14 cellular contexts compared by ENCODE assay signal in genomic region chr5:31851290-31851689, GRCh38.
DNase-seq lines count a peak whose midpoint lies in the region; ATAC-seq and TF ChIP-seq lines count a peak whose summit lies in the region.
"Had no signal": no experiment of that assay in that cellular context is flagged by ENCODE, and none has a peak within 500 bp of the region (broad histone marks: within the 10 kb centered on the region; RNA-seq: fewer than 3 reads in every experiment).

No MANE protein-coding gene starts in this region.

- H3K36me3 ChIP-seq in A673 (ENCODE audit: insufficient read depth, low read length, poor library complexity, severe bottlenecking) (no peaks in the 10 kb centered on the region), Loucy (ENCODE audit: insufficient read depth, low read length) (no peaks in the 10 kb centered on the region), neural cell (ENCODE audit: insufficient read depth, low read length) (no peaks in the 10 kb centered on the region)

- no peak overlapping the region for H3K4me3 ChIP-seq in A673 (ENCODE audit: low read depth, low read length, poor library complexity, severe bottlenecking)
- peak overlapping the region; percentile 56 for H3K4me3 ChIP-seq in Loucy (ENCODE audit: low read length, poor library complexity, severe bottlenecking)
- no peak overlapping the region for H3K4me3 ChIP-seq in neural cell (ENCODE audit: low read length)
- H3K4me3 ChIP-seq: K562 had no signal

- intact Hi-C loops in A673 (cut with micrococcal nuclease; ENCODE audit: unreplicated experiment), result no loop called here

- CTCF ChIA-PET in A673 (lab: Charles Lee), result no interaction called here

- peak; percentile 67 for TF ChIP-seq EP300 in neural cell (conservative IDR thresholded peaks at IDR 0.05; ENCODE audit: poor library complexity, severe bottlenecking)

- H3K36me3 Mint-ChIP-seq in type B pancreatic cell, result no peaks in the 10 kb centered on the region

- H3K27me3 Mint-ChIP-seq in type B pancreatic cell, result peaks cover 20% of the 10 kb centered on the region

- TF ChIP-seq RAD21 in neural cell (conservative IDR thresholded peaks at IDR 0.05), result no peak

- no peaks in the 10 kb centered on the region for H3K9me3 ChIP-seq in A673 (ENCODE audit: low read depth, low read length, poor library complexity, severe bottlenecking)
- H3K9me3 ChIP-seq in Loucy (ENCODE audit: insufficient read depth, low read depth, low read length), result no peaks in the 10 kb centered on the region
- no peaks in the 10 kb centered on the region for H3K9me3 ChIP-seq in neural cell (ENCODE audit: low read length)

- H3K4me1 Mint-ChIP-seq in type B pancreatic cell (ENCODE audit: unreplicated experiment), result peaks cover 26% of the 10 kb centered on the region

- H3K9me2 ChIP-seq in Loucy (replicated peaks; ENCODE audit: low read depth, low read length), result no peaks in the 10 kb centered on the region
- H3K9me2 ChIP-seq in neural cell (ENCODE audit: insufficient read depth, low read length), result no peaks in the 10 kb centered on the region

- H3K4me2 ChIP-seq in Loucy (ENCODE audit: low read depth, low read length, poor library complexity, severe bottlenecking) (peak overlapping the region; percentile 72), neural cell (ENCODE audit: low read length) (no peak overlapping the region)

- H3K4me1 ChIP-seq in A673 (ENCODE audit: insufficient read depth, low read length, poor library complexity, severe bottlenecking) (peaks cover 24% of the 10 kb centered on the region), Loucy (ENCODE audit: insufficient read depth, low read length, poor library complexity, severe bottlenecking) (peaks cover 46% of the 10 kb centered on the region)

- H3K9me3 Mint-ChIP-seq in type B pancreatic cell, result no peaks in the 10 kb centered on the region
- H3K9me3 Mint-ChIP-seq: CD4-positive, alpha-beta T cell had no signal

- peak overlapping the region; percentile 5; the same call in 1 of the 2 replicates for H2AFZ ChIP-seq in Loucy (ENCODE audit: low read length)
- no peak overlapping the region for H2AFZ ChIP-seq in neural cell (ENCODE audit: low read depth, low read length)

- no peaks in the 10 kb centered on the region for H4K20me1 ChIP-seq in Loucy (ENCODE audit: insufficient read depth, low read length, poor library complexity, severe bottlenecking)
- no peaks in the 10 kb centered on the region for H4K20me1 ChIP-seq in neural cell (ENCODE audit: insufficient read depth)

- POLR2A ChIA-PET in A673 (lab: Charles Lee; ENCODE audit: low non-redundant PET), result no interaction called here

- H3K79me2 ChIP-seq in Loucy (ENCODE audit: insufficient read depth, low read length), result no peaks in the 10 kb centered on the region
- H3K79me2 ChIP-seq in neural cell (replicated peaks; ENCODE audit: insufficient read depth, low read length), result no peaks in the 10 kb centered on the region

- no peak overlapping the region for H3K27ac ChIP-seq in A673 (ENCODE audit: low read depth, low read length, poor library complexity, severe bottlenecking)
- peak overlapping the region; percentile 35 for H3K27ac ChIP-seq in neural cell (ENCODE audit: low read length)
- H3K27ac ChIP-seq: C4-2B had no signal

- peak overlapping the region; percentile 3 for H3K9ac ChIP-seq in Loucy (ENCODE audit: low read depth, low read length, poor library complexity, severe bottlenecking)
- H3K9ac ChIP-seq in neural cell (ENCODE audit: low read length), result no peak overlapping the region

- H3K27ac Mint-ChIP-seq in type B pancreatic cell, result no peak overlapping the region
- H3K27ac Mint-ChIP-seq: CD4-positive, alpha-beta T cell had no signal

- TF ChIP-seq CTCF in A673 (conservative IDR thresholded peaks at IDR 0.05; ENCODE audit: low read depth, low read length) (no peak), Loucy (conservative IDR thresholded peaks at IDR 0.05; ENCODE audit: low read length) (no peak), neural cell (IDR thresholded peaks at IDR 0.05; ENCODE audit: poor library complexity, severe bottlenecking) (no peak), type B pancreatic cell (conservative IDR thresholded peaks at IDR 0.05) (no peak)

- BruUV-seq in A673 (replicated peaks; lab: Mats Ljungman, UMichigan), result no TSS peak

- ATAC-seq in GM18907 (IDR thresholded peaks at IDR 0.05; ENCODE audit: unreplicated experiment) (no peak), HG03520 (IDR thresholded peaks at IDR 0.05; ENCODE audit: unreplicated experiment) (no peak)
- ATAC-seq: K562 had no signal

- DNase-seq in A673 (ENCODE audit: low spot score) (peak; percentile 76), type B pancreatic cell (ENCODE audit: extremely low spot score, unreplicated experiment) (no peak)
- DNase-seq: AML-193; CD4-positive, alpha-beta T cell; DMS79 treated with DMSO at 0.1 percent for 48 hours; GF-D8; HCEC 1CT; IMR-90 had no signal

- peak overlapping the region; percentile 24 for H3K4me3 Mint-ChIP-seq in type B pancreatic cell
- H3K4me3 Mint-ChIP-seq: CD4-positive, alpha-beta T cell had no signal

- H3K27me3 ChIP-seq in A673 (replicated peaks; ENCODE audit: insufficient read depth, low read depth, low read length, poor library complexity) (no peaks in the 10 kb centered on the region), Loucy (ENCODE audit: insufficient read depth, low read length, poor library complexity, severe bottlenecking) (no peaks in the 10 kb centered on the region), neural cell (ENCODE audit: insufficient read depth, low read depth, low read length) (peaks cover 26% of the 10 kb centered on the region)

- no peaks in the 10 kb centered on the region; the same call in 1 of the 2 replicates for H3F3A ChIP-seq in Loucy (ENCODE audit: low read depth)
- no peaks in the 10 kb centered on the region for H3F3A ChIP-seq in neural cell (ENCODE audit: insufficient read depth, low read length, poor library complexity, severe bottlenecking)

TF ChIP-seq in neural cell, 6 proteins besides CTCF, POLR2A, EP300 and RAD21:
- TF ChIP-seq EZH2 (IDR thresholded peaks at IDR 0.05; ENCODE audit: borderline replicate concordance, insufficient read depth, low read length, poor library complexity, severe bottlenecking), result no peak
- TF ChIP-seq POLR2AphosphoS5 (IDR thresholded peaks at IDR 0.05), result peak; percentile 77
